1 cellular context compared by ENCODE assay signal in genomic region chr2:148645135-148645924, GRCh38.
TF ChIP-seq lines count a peak whose summit lies in the region.

No MANE protein-coding gene starts in this region.

TF ChIP-seq in HepG2, 621 proteins besides CTCF, POLR2A, EP300 and RAD21 (continued from another document and continues in another):
- 0 out of 2 replicates have a peak, but pooled peaks have one; percentile 5 for TF ChIP-seq AFF4 (CRISPR knock-in tag; IDR thresholded peaks at IDR 0.05)
- TF ChIP-seq AGO2 (optimal IDR thresholded peaks at IDR 0.05; ENCODE audit: low read depth, low read length) = peak; percentile 82
- TF ChIP-seq HOXA5 (CRISPR knock-in tag; IDR thresholded peaks at IDR 0.05) = 0 out of 2 replicates have a peak, but pooled peaks have one; percentile 6
- no peak for TF ChIP-seq CENPX (CRISPR knock-in tag; IDR thresholded peaks at IDR 0.05)
- no peak for TF ChIP-seq SMARCE1 (IDR thresholded peaks at IDR 0.05; ENCODE audit: borderline replicate concordance)
- TF ChIP-seq ZMAT5 (CRISPR knock-in tag; IDR thresholded peaks at IDR 0.05; ENCODE audit: borderline replicate concordance, low read depth) = no peak
- no peak for TF ChIP-seq ZNF296 (CRISPR knock-in tag; conservative IDR thresholded peaks at IDR 0.05)
- TF ChIP-seq GPN1 (CRISPR knock-in tag; IDR thresholded peaks at IDR 0.05; ENCODE audit: borderline replicate concordance) = no peak; the same call in 1 of the 2 replicates
- peak; percentile 86 for TF ChIP-seq GATAD1 (CRISPR knock-in tag; IDR thresholded peaks at IDR 0.05)
- TF ChIP-seq FOXP1 (IDR thresholded peaks at IDR 0.05) = peak; percentile 71
- TF ChIP-seq FOXP1 (CRISPR knock-in tag; IDR thresholded peaks at IDR 0.05) = peak; percentile 71
- peak; percentile 59; the same call in 1 of the 2 replicates for TF ChIP-seq GABPB1 (CRISPR knock-in tag; IDR thresholded peaks at IDR 0.05)
- TF ChIP-seq ZFP90 (CRISPR knock-in tag; IDR thresholded peaks at IDR 0.05; ENCODE audit: borderline replicate concordance) = no peak; the same call in 1 of the 2 replicates
- TF ChIP-seq NAIF1 (CRISPR knock-in tag; IDR thresholded peaks at IDR 0.05; ENCODE audit: borderline replicate concordance) = peak; percentile 100
- 0 out of 2 replicates have a peak, but pooled peaks have one; percentile 60 for TF ChIP-seq ZNF232 (CRISPR knock-in tag; IDR thresholded peaks at IDR 0.05; ENCODE audit: borderline replicate concordance)
- TF ChIP-seq, protein P1, sequence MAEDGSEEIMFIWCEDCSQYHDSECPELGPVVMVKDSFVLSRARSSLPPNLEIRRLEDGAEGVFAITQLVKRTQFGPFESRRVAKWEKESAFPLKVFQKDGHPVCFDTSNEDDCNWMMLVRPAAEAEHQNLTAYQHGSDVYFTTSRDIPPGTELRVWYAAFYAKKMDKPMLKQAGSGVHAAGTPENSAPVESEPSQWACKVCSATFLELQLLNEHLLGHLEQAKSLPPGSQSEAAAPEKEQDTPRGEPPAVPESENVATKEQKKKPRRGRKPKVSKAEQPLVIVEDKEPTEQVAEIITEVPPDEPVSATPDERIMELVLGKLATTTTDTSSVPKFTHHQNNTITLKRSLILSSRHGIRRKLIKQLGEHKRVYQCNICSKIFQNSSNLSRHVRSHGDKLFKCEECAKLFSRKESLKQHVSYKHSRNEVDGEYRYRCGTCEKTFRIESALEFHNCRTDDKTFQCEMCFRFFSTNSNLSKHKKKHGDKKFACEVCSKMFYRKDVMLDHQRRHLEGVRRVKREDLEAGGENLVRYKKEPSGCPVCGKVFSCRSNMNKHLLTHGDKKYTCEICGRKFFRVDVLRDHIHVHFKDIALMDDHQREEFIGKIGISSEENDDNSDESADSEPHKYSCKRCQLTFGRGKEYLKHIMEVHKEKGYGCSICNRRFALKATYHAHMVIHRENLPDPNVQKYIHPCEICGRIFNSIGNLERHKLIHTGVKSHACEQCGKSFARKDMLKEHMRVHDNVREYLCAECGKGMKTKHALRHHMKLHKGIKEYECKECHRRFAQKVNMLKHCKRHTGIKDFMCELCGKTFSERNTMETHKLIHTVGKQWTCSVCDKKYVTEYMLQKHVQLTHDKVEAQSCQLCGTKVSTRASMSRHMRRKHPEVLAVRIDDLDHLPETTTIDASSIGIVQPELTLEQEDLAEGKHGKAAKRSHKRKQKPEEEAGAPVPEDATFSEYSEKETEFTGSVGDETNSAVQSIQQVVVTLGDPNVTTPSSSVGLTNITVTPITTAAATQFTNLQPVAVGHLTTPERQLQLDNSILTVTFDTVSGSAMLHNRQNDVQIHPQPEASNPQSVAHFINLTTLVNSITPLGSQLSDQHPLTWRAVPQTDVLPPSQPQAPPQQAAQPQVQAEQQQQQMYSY (CRISPR knock-in tag; IDR thresholded peaks at IDR 0.05) = no peak
- TF ChIP-seq KMT2A (CRISPR knock-in tag; IDR thresholded peaks at IDR 0.05) = peak; percentile 39; the same call in 1 of the 2 replicates
- TF ChIP-seq POLR2G (IDR thresholded peaks at IDR 0.05; ENCODE audit: low read depth, low read length) = peak; percentile 84
- peak; percentile 72; the same call in 1 of the 2 replicates for TF ChIP-seq SIN3A (IDR thresholded peaks at IDR 0.05; ENCODE audit: borderline replicate concordance, low read depth, low read length)
- peak; percentile 50 for TF ChIP-seq SAP130 (CRISPR knock-in tag; IDR thresholded peaks at IDR 0.05; ENCODE audit: low read depth)
- TF ChIP-seq, protein P2, sequence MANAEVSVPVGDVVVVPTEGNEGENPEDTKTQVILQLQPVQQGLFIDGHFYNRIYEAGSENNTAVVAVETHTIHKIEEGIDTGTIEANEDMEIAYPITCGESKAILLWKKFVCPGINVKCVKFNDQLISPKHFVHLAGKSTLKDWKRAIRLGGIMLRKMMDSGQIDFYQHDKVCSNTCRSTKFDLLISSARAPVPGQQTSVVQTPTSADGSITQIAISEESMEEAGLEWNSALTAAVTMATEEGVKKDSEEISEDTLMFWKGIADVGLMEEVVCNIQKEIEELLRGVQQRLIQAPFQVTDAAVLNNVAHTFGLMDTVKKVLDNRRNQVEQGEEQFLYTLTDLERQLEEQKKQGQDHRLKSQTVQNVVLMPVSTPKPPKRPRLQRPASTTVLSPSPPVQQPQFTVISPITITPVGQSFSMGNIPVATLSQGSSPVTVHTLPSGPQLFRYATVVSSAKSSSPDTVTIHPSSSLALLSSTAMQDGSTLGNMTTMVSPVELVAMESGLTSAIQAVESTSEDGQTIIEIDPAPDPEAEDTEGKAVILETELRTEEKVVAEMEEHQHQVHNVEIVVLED (CRISPR knock-in tag; IDR thresholded peaks at IDR 0.05; ENCODE audit: borderline replicate concordance) = peak; percentile 90
- TF ChIP-seq MBD4 (IDR thresholded peaks at IDR 0.05; ENCODE audit: borderline replicate concordance, low read length) = no peak
- no peak for TF ChIP-seq SUZ12 (IDR thresholded peaks at IDR 0.05; ENCODE audit: low read depth, low read length)
- TF ChIP-seq CBFB (CRISPR knock-in tag; IDR thresholded peaks at IDR 0.05) = peak; percentile 56; the same call in 1 of the 2 replicates
- TF ChIP-seq CREB3 (CRISPR knock-in tag; IDR thresholded peaks at IDR 0.05) = no peak
- peak; percentile 98 for TF ChIP-seq YY1 (IDR thresholded peaks at IDR 0.05; ENCODE audit: insufficient read depth, insufficient replicate concordance, low read depth, low read length)
- TF ChIP-seq GABPA (IDR thresholded peaks at IDR 0.05; ENCODE audit: low read depth, low read length) = no peak
- no peak for TF ChIP-seq GABPA (CRISPR knock-in tag; IDR thresholded peaks at IDR 0.05; ENCODE audit: low read depth)
- 0 out of 2 replicates have a peak, but pooled peaks have one; percentile 45 for TF ChIP-seq ZNF550 (CRISPR knock-in tag; IDR thresholded peaks at IDR 0.05; ENCODE audit: borderline replicate concordance)
- TF ChIP-seq NONO (IDR thresholded peaks at IDR 0.05) = no peak
- peak; percentile 77 for TF ChIP-seq NONO (CRISPR knock-in tag; conservative IDR thresholded peaks at IDR 0.05)
- TF ChIP-seq DNMT1 (CRISPR knock-in tag; IDR thresholded peaks at IDR 0.05) = no peak
- no peak for TF ChIP-seq LCORL (IDR thresholded peaks at IDR 0.05)
- TF ChIP-seq LCORL (CRISPR knock-in tag; IDR thresholded peaks at IDR 0.05) = peak; percentile 17; the same call in 1 of the 2 replicates
- no peak for TF ChIP-seq NFE2L2 (IDR thresholded peaks at IDR 0.05; ENCODE audit: low read length)
- no peak for TF ChIP-seq ZNF563 (CRISPR knock-in tag; IDR thresholded peaks at IDR 0.05)
- no peak for TF ChIP-seq FLYWCH1 (CRISPR knock-in tag; IDR thresholded peaks at IDR 0.05)
- TF ChIP-seq ZNF747 (CRISPR knock-in tag; IDR thresholded peaks at IDR 0.05; ENCODE audit: borderline replicate concordance) = no peak; the same call in 1 of the 2 replicates
- no peak for TF ChIP-seq ZNF749 (CRISPR knock-in tag; IDR thresholded peaks at IDR 0.05; ENCODE audit: borderline replicate concordance)
- TF ChIP-seq ZNF383 (CRISPR knock-in tag; IDR thresholded peaks at IDR 0.05; ENCODE audit: borderline replicate concordance) = no peak
- 0 out of 2 replicates have a peak, but pooled peaks have one; percentile 38 for TF ChIP-seq HNRNPL (IDR thresholded peaks at IDR 0.05; ENCODE audit: low read depth, low read length)
- TF ChIP-seq ZNF703 (CRISPR knock-in tag; IDR thresholded peaks at IDR 0.05; ENCODE audit: borderline replicate concordance) = no peak
- TF ChIP-seq, protein P3, sequence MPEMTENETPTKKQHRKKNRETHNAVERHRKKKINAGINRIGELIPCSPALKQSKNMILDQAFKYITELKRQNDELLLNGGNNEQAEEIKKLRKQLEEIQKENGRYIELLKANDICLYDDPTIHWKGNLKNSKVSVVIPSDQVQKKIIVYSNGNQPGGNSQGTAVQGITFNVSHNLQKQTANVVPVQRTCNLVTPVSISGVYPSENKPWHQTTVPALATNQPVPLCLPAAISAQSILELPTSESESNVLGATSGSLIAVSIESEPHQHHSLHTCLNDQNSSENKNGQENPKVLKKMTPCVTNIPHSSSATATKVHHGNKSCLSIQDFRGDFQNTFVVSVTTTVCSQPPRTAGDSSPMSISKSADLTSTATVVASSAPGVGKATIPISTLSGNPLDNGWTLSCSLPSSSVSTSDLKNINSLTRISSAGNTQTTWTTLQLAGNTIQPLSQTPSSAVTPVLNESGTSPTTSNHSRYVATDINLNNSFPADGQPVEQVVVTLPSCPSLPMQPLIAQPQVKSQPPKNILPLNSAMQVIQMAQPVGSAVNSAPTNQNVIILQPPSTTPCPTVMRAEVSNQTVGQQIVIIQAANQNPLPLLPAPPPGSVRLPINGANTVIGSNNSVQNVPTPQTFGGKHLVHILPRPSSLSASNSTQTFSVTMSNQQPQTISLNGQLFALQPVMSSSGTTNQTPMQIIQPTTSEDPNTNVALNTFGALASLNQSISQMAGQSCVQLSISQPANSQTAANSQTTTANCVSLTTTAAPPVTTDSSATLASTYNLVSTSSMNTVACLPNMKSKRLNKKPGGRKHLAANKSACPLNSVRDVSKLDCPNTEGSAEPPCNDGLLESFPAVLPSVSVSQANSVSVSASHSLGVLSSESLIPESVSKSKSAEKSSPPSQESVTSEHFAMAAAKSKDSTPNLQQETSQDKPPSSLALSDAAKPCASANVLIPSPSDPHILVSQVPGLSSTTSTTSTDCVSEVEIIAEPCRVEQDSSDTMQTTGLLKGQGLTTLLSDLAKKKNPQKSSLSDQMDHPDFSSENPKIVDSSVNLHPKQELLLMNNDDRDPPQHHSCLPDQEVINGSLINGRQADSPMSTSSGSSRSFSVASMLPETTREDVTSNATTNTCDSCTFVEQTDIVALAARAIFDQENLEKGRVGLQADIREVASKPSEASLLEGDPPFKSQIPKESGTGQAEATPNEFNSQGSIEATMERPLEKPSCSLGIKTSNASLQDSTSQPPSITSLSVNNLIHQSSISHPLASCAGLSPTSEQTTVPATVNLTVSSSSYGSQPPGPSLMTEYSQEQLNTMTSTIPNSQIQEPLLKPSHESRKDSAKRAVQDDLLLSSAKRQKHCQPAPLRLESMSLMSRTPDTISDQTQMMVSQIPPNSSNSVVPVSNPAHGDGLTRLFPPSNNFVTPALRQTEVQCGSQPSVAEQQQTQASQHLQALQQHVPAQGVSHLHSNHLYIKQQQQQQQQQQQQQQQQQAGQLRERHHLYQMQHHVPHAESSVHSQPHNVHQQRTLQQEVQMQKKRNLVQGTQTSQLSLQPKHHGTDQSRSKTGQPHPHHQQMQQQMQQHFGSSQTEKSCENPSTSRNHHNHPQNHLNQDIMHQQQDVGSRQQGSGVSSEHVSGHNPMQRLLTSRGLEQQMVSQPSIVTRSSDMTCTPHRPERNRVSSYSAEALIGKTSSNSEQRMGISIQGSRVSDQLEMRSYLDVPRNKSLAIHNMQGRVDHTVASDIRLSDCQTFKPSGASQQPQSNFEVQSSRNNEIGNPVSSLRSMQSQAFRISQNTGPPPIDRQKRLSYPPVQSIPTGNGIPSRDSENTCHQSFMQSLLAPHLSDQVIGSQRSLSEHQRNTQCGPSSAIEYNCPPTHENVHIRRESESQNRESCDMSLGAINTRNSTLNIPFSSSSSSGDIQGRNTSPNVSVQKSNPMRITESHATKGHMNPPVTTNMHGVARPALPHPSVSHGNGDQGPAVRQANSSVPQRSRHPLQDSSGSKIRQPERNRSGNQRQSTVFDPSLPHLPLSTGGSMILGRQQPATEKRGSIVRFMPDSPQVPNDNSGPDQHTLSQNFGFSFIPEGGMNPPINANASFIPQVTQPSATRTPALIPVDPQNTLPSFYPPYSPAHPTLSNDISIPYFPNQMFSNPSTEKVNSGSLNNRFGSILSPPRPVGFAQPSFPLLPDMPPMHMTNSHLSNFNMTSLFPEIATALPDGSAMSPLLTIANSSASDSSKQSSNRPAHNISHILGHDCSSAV (CRISPR knock-in tag; IDR thresholded peaks at IDR 0.05; ENCODE audit: borderline replicate concordance) = no peak
- TF ChIP-seq EED (CRISPR knock-in tag; IDR thresholded peaks at IDR 0.05) = peak; percentile 81
- 0 out of 2 replicates have a peak, but pooled peaks have one; percentile 8 for TF ChIP-seq BCL6 (CRISPR knock-in tag; IDR thresholded peaks at IDR 0.05)
- TF ChIP-seq NFYB (CRISPR knock-in tag; IDR thresholded peaks at IDR 0.05) = peak; percentile 71
- TF ChIP-seq IRX3 (CRISPR knock-in tag; IDR thresholded peaks at IDR 0.05; ENCODE audit: borderline replicate concordance, low read depth) = no peak
- TF ChIP-seq XRCC5 (optimal IDR thresholded peaks at IDR 0.05; ENCODE audit: low read length) = peak; percentile 45
- peak; percentile 39; the same call in 1 of the 2 replicates for TF ChIP-seq MEF2D (CRISPR knock-in tag; IDR thresholded peaks at IDR 0.05)
- no peak for TF ChIP-seq RAD51 (IDR thresholded peaks at IDR 0.05; ENCODE audit: borderline replicate concordance)
- TF ChIP-seq ZNF883 (CRISPR knock-in tag; IDR thresholded peaks at IDR 0.05; ENCODE audit: not compliant biosample characterization) = peak; percentile 38
- peak; percentile 70; the same call in 1 of the 2 replicates for TF ChIP-seq KLF11 (CRISPR knock-in tag; IDR thresholded peaks at IDR 0.05)
